Comparison of ENCODE assay signal across 1 cellular context in the genomic region with DNA sequence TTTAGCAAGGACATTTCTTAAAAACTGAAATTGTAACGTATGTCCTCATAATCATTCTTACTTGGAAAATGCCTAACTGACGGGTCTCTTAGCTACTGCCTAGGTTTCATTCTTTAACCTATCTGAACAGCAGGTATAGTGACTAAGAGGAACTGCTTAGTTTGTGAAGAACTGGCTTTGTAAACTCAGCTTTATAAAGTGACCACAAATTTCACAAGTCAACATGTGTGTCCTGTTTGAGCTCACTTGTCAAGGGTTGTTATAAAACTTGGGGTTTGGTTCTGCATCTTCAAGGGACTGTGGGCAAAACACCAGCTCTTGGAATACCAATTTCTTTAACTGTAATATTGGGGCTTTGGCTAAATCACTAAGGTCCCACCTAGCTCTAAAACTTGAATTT.
TF ChIP-seq lines count a peak whose summit lies in the region.

No MANE protein-coding gene starts in this region.

TF ChIP-seq in HepG2, 621 proteins besides CTCF, POLR2A, EP300 and RAD21:
- TF ChIP-seq ZNF782 (CRISPR knock-in tag; IDR thresholded peaks at IDR 0.05; ENCODE audit: borderline replicate concordance) (no peak), IKZF1 (IDR thresholded peaks at IDR 0.05) (no peak), NFIB (CRISPR knock-in tag; IDR thresholded peaks at IDR 0.05; ENCODE audit: borderline replicate concordance) (no peak), ZFP90 (CRISPR knock-in tag; IDR thresholded peaks at IDR 0.05; ENCODE audit: borderline replicate concordance) (no peak), IRX3 (CRISPR knock-in tag; IDR thresholded peaks at IDR 0.05; ENCODE audit: borderline replicate concordance, low read depth) (no peak), LCORL (IDR thresholded peaks at IDR 0.05) (no peak), LCORL (CRISPR knock-in tag; IDR thresholded peaks at IDR 0.05) (no peak), PAX8 (CRISPR knock-in tag; IDR thresholded peaks at IDR 0.05; ENCODE audit: borderline replicate concordance) (no peak)
- TF ChIP-seq, protein P1, sequence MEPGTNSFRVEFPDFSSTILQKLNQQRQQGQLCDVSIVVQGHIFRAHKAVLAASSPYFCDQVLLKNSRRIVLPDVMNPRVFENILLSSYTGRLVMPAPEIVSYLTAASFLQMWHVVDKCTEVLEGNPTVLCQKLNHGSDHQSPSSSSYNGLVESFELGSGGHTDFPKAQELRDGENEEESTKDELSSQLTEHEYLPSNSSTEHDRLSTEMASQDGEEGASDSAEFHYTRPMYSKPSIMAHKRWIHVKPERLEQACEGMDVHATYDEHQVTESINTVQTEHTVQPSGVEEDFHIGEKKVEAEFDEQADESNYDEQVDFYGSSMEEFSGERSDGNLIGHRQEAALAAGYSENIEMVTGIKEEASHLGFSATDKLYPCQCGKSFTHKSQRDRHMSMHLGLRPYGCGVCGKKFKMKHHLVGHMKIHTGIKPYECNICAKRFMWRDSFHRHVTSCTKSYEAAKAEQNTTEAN (CRISPR knock-in tag; conservative IDR thresholded peaks at IDR 0.05) = no peak
- TF ChIP-seq, protein P2, sequence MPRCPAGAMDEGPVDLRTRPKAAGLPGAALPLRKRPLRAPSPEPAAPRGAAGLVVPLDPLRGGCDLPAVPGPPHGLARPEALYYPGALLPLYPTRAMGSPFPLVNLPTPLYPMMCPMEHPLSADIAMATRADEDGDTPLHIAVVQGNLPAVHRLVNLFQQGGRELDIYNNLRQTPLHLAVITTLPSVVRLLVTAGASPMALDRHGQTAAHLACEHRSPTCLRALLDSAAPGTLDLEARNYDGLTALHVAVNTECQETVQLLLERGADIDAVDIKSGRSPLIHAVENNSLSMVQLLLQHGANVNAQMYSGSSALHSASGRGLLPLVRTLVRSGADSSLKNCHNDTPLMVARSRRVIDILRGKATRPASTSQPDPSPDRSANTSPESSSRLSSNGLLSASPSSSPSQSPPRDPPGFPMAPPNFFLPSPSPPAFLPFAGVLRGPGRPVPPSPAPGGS (CRISPR knock-in tag; IDR thresholded peaks at IDR 0.05) = no peak
- TF ChIP-seq, protein P3, sequence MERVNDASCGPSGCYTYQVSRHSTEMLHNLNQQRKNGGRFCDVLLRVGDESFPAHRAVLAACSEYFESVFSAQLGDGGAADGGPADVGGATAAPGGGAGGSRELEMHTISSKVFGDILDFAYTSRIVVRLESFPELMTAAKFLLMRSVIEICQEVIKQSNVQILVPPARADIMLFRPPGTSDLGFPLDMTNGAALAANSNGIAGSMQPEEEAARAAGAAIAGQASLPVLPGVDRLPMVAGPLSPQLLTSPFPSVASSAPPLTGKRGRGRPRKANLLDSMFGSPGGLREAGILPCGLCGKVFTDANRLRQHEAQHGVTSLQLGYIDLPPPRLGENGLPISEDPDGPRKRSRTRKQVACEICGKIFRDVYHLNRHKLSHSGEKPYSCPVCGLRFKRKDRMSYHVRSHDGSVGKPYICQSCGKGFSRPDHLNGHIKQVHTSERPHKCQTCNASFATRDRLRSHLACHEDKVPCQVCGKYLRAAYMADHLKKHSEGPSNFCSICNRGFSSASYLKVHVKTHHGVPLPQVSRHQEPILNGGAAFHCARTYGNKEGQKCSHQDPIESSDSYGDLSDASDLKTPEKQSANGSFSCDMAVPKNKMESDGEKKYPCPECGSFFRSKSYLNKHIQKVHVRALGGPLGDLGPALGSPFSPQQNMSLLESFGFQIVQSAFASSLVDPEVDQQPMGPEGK (CRISPR knock-in tag; IDR thresholded peaks at IDR 0.05) = no peak
- TF ChIP-seq, protein P4, sequence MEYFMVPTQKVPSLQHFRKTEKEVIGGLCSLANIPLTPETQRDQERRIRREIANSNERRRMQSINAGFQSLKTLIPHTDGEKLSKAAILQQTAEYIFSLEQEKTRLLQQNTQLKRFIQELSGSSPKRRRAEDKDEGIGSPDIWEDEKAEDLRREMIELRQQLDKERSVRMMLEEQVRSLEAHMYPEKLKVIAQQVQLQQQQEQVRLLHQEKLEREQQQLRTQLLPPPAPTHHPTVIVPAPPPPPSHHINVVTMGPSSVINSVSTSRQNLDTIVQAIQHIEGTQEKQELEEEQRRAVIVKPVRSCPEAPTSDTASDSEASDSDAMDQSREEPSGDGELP (IDR thresholded peaks at IDR 0.05; ENCODE audit: borderline replicate concordance, low read depth) = no peak
- TF ChIP-seq, protein P5, sequence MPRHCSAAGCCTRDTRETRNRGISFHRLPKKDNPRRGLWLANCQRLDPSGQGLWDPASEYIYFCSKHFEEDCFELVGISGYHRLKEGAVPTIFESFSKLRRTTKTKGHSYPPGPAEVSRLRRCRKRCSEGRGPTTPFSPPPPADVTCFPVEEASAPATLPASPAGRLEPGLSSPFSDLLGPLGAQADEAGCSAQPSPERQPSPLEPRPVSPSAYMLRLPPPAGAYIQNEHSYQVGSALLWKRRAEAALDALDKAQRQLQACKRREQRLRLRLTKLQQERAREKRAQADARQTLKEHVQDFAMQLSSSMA (CRISPR knock-in tag; IDR thresholded peaks at IDR 0.05) = no peak
